In the genomic region with DNA sequence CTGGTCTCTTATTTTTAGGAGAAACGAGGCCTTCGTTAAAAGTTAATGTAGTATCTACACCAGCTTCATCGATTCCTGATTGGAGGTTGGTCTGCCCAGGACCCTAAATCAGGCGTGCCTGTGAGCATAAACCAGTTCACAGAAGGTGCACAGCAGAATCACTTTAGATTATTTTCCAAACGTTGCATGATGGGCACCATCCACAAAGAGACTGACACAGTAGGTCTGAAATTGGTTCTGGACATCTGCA, we compare ENCODE assay signal across 8 cellular contexts. TPM values are rescaled to one million over a fixed set of nuclear protein-coding genes. Genes with fewer than 3 reads are reported as not detected.
DNase-seq lines count a peak whose midpoint lies in the region; ATAC-seq and TF ChIP-seq lines count a peak whose summit lies in the region.

No MANE protein-coding gene starts in this region.

- H3K9me3 ChIP-seq in left lung: no peaks in the 10 kb centered on the region
- no peaks in the 10 kb centered on the region for H3K9me3 ChIP-seq in thoracic aorta

- H3K36me3 ChIP-seq in left lung: no peaks in the 10 kb centered on the region
- no peaks in the 10 kb centered on the region for H3K36me3 ChIP-seq in thoracic aorta

- peaks cover 39% of the 10 kb centered on the region for H3K4me1 Mint-ChIP-seq in activated CD8-positive, alpha-beta memory T cell treated with anti-CD3 and anti-CD28 coated beads, Interleukin-2, amount 10 ng/mL, durations not matched to agents 7 days and 5 days
- peaks cover 35% of the 10 kb centered on the region for H3K4me1 Mint-ChIP-seq in activated naive CD8-positive, alpha-beta T cell treated with anti-CD3 and anti-CD28 coated beads for 36 hours

- intact Hi-C loops in left lung (cut with DNase I): no loop called here

- H3K4me1 ChIP-seq in left lung (peaks cover 7 to 32% of the 10 kb centered on the region in 2 donors), thoracic aorta (ENCODE audit: control insufficient read depth in 1 of 2, low read depth in 2 of 2) (peaks cover 4 to 6% of the 10 kb centered on the region in 2 donors)

- CTCF ChIA-PET in activated CD8-positive, alpha-beta memory T cell treated with anti-CD3 and anti-CD28 coated beads, Interleukin-2, amount 10 ng/mL, durations not matched to agents 7 days and 5 days (lab: Charles Lee): interaction anchor here (0.8 to 1.9 kb wide), 6 partner anchors 8 to 122 kb away, joined by 3 to 6 read pairs (median 4); no protein-coding TSS in a partner anchor

- H3K9me3 Mint-ChIP-seq in activated CD8-positive, alpha-beta memory T cell treated with anti-CD3 and anti-CD28 coated beads, Interleukin-2, amount 10 ng/mL, durations not matched to agents 7 days and 5 days (ENCODE audit: low read depth): no peaks in the 10 kb centered on the region
- H3K9me3 Mint-ChIP-seq in activated naive CD8-positive, alpha-beta T cell treated with anti-CD3 and anti-CD28 coated beads for 36 hours: no peaks in the 10 kb centered on the region

- TF ChIP-seq CTCF in left lung (IDR thresholded peaks at IDR 0.05) (no peak), thoracic aorta (IDR thresholded peaks at IDR 0.05) (no peak)

- H3K27me3 ChIP-seq in left lung (no peaks in the 10 kb centered on the region), thoracic aorta (replicated peaks; ENCODE audit: insufficient read depth) (no peaks in the 10 kb centered on the region)

- no peak for ATAC-seq in activated CD8-positive, alpha-beta memory T cell treated with anti-CD3 and anti-CD28 coated beads, Interleukin-2, amount 10 ng/mL, durations not matched to agents 7 days and 5 days
- ATAC-seq in left lung (no peak), thoracic aorta (ENCODE audit: insufficient number of reproducible peaks, low FRiP score, low read depth) (no peak), HG03439 (IDR thresholded peaks at IDR 0.05; ENCODE audit: unreplicated experiment) (no peak), GM19467 (IDR thresholded peaks at IDR 0.05; ENCODE audit: unreplicated experiment) (no peak)

- H3K4me3 ChIP-seq in left lung (peak overlapping the region; percentile 72 to 84), thoracic aorta (peak overlapping the region; percentile 83)

- H3K27ac ChIP-seq in left lung: peak overlapping the region in 1 of 2 donors; percentile 84
- no peak overlapping the region for H3K27ac ChIP-seq in thoracic aorta

- no peak for DNase-seq in activated CD8-positive, alpha-beta memory T cell treated with anti-CD3 and anti-CD28 coated beads, Interleukin-2, amount 10 ng/mL, durations not matched to agents 7 days and 5 days
- no peak for DNase-seq in activated CD8-positive, alpha-beta memory T cell treated with anti-CD3 and anti-CD28 coated beads, Interleukin-2, amount 50 U/mL, for 4 hours
- DNase-seq in activated naive CD8-positive, alpha-beta T cell treated with anti-CD3 and anti-CD28 coated beads for 36 hours: no peak
- DNase-seq in left lung: no peak
- DNase-seq in thoracic aorta (ENCODE audit: low spot score): no peak
- no peak for DNase-seq in Kasumi-1 (lab: John Stamatoyannopoulos, UW)

- H3K4me3 Mint-ChIP-seq in activated CD8-positive, alpha-beta memory T cell treated with anti-CD3 and anti-CD28 coated beads, Interleukin-2, amount 10 ng/mL, durations not matched to agents 7 days and 5 days: peak overlapping the region; percentile 65
- H3K4me3 Mint-ChIP-seq in activated naive CD8-positive, alpha-beta T cell treated with anti-CD3 and anti-CD28 coated beads for 36 hours: peak overlapping the region; percentile 64

- H3K36me3 Mint-ChIP-seq in activated CD8-positive, alpha-beta memory T cell treated with anti-CD3 and anti-CD28 coated beads, Interleukin-2, amount 10 ng/mL, durations not matched to agents 7 days and 5 days: peaks cover 8% of the 10 kb centered on the region
- peaks cover 11% of the 10 kb centered on the region for H3K36me3 Mint-ChIP-seq in activated naive CD8-positive, alpha-beta T cell treated with anti-CD3 and anti-CD28 coated beads for 36 hours

- peaks cover 18% of the 10 kb centered on the region for H3K27me3 Mint-ChIP-seq in activated CD8-positive, alpha-beta memory T cell treated with anti-CD3 and anti-CD28 coated beads, Interleukin-2, amount 10 ng/mL, durations not matched to agents 7 days and 5 days
- H3K27me3 Mint-ChIP-seq in activated naive CD8-positive, alpha-beta T cell treated with anti-CD3 and anti-CD28 coated beads for 36 hours: peaks cover 9% of the 10 kb centered on the region

- peak overlapping the region; percentile 66 for H3K27ac Mint-ChIP-seq in activated CD8-positive, alpha-beta memory T cell treated with anti-CD3 and anti-CD28 coated beads, Interleukin-2, amount 10 ng/mL, durations not matched to agents 7 days and 5 days
- H3K27ac Mint-ChIP-seq in activated naive CD8-positive, alpha-beta T cell treated with anti-CD3 and anti-CD28 coated beads for 36 hours: peak overlapping the region; percentile 78

RNA-seq across cellular contexts. Expression of gene TARBP1, which starts 0.3 kb away (rescaled TPM):
- 10 to 100 TPM; 40.0 to 44.9 TPM for total RNA-seq in activated CD8-positive, alpha-beta memory T cell treated with anti-CD3 and anti-CD28 coated beads, Interleukin-2, amount 10 ng/mL, durations not matched to agents 7 days and 5 days
- total RNA-seq in activated naive CD8-positive, alpha-beta T cell treated with anti-CD3 and anti-CD28 coated beads for 36 hours: 10 to 100 TPM; 38.6 to 44.0 TPM
- total RNA-seq in left lung (10 to 100 TPM; 20.9 to 23.8 TPM), thoracic aorta (10 to 100 TPM; 11.5 to 13.5 TPM)
